In the genomic region with DNA sequence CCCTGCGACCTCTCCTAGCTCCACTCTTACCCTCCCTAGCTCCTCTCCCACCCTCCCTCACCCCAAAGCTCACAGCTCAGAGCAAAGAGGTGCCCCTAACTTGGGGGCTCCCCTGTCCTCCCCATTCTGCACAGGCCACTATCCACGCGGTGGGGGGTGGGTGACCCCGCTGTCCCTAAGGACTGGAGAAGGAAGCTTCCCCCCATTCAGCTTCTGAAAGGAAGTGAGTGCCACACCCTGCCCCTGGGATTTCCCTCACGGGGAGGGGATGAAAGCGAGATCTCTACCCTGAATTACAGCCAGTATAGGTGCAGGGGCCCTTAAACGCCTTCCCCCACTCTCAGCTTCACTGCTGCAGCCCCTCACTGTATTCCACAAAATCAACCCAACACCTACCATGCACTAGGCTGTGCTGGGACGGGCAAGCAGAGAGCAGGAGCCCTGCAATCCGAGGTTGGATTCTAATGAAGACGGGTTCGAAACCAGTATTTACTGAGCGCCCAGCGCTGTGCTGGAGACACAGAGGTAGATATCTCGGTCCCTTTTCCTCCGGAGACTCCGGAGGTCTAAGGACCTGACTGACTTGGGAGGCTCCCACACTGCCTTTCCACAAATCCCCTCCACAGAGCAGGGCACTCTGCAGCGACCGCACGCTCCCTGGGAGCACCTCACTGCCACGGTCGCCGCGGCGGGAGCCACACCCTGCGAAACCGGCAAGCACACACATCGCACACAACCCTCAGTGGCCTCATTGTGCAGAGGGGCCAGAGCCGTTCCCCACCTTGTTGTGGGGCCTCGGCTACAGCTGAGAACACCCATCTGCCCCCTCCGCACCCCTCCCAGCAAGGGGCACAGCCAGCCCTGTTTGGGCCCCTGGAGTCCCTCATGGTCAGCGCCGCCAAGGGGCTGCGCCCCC, we compare ENCODE assay signal across 8 cellular contexts. TPM values are rescaled to one million over a fixed set of nuclear protein-coding genes. Genes with fewer than 3 reads are reported as not detected.
DNase-seq lines count a peak whose midpoint lies in the region; FAIRE-seq and TF ChIP-seq lines count a peak whose summit lies in the region.

No MANE protein-coding gene starts in this region.

- H3K4me1 ChIP-seq in endothelial cell of umbilical vein (ENCODE audit: control insufficient read depth, extremely low read depth, insufficient read depth, low read length): peaks cover 65% of the 10 kb centered on the region

- FAIRE-seq in endothelial cell of umbilical vein (lab: Jason Lieb, UNC): peak; percentile 72

- peaks cover 68% of the 10 kb centered on the region for H3K79me2 ChIP-seq in endothelial cell of umbilical vein (ENCODE audit: control insufficient read depth, insufficient read depth, low read length)

- peak; percentile 39 for DNase-seq in activated CD4-positive, alpha-beta T cell treated with anti-CD3 and anti-CD28 coated beads for 48 hours
- DNase-seq in activated CD4-positive, alpha-beta T cell treated with anti-CD3 and anti-CD28 coated beads for 1 hour: no peak
- DNase-seq in endothelial cell of umbilical vein (ENCODE audit: low read depth, low spot score) (peak; percentile 29), nephron progenitor cell (peak; percentile 35), activated gamma-delta T cell (lab: John Stamatoyannopoulos, UW) (no peak), NCI-H2081 (lab: John Stamatoyannopoulos, UW) (no peak)
- no peak for DNase-seq in NK-92 treated with Interleukin-12 subunit alpha and Interleukin-12 subunit beta, amount 100 ng/mL, for 24 hours (lab: John Stamatoyannopoulos, UW)

- peaks cover 16% of the 10 kb centered on the region for H3K36me3 Mint-ChIP-seq in T-helper 1 cell treated with Interleukin-12 subunit alpha and Interleukin-12 subunit beta and Interleukin-4 antibody, amounts not matched to agents 30 μg/mL and 1 μg/mL, for 36 hours (ENCODE audit: low read depth)
- no peaks in the 10 kb centered on the region for H3K36me3 Mint-ChIP-seq in nephron progenitor cell (ENCODE audit: low read depth)

- CTCF ChIA-PET in endothelial cell of umbilical vein (lab: Charles Lee): interaction anchor here (1.2 to 11.2 kb wide), 6 partner anchors 14 to 150 kb away, joined by 3 to 377 read pairs (median 75); a partner anchor contains a TSS

- TF ChIP-seq POLR2A in endothelial cell of umbilical vein (IDR thresholded peaks at IDR 0.05; ENCODE audit: low read depth, low read length): peak; percentile 23

- H4K20me1 ChIP-seq in endothelial cell of umbilical vein (replicated peaks; ENCODE audit: control insufficient read depth, extremely low read depth, insufficient read depth, low read length): peaks cover 4% of the 10 kb centered on the region

- H3K9me3 ChIP-seq in endothelial cell of umbilical vein (replicated peaks; ENCODE audit: control insufficient read depth, insufficient read depth, low read length): no peaks in the 10 kb centered on the region

- H3K9ac ChIP-seq in endothelial cell of umbilical vein (replicated peaks; ENCODE audit: extremely low read depth, insufficient read depth, low read length): peak overlapping the region; percentile 28

- peak overlapping the region; percentile 1 for H3K27ac ChIP-seq in endothelial cell of umbilical vein (ENCODE audit: insufficient read depth, low read depth, low read length)

- H3K36me3 ChIP-seq in endothelial cell of umbilical vein (ENCODE audit: control insufficient read depth in 2 of 2, extremely low read depth in 1 of 2, insufficient read depth in 2 of 2, low read length in 2 of 2): no peaks in the 10 kb centered on the region

- no TSS peak for BruUV-seq in endothelial cell of umbilical vein (replicated peaks; lab: Mats Ljungman, UMichigan)

- H3K27me3 Mint-ChIP-seq in T-helper 1 cell treated with Interleukin-12 subunit alpha and Interleukin-12 subunit beta and Interleukin-4 antibody, amounts not matched to agents 30 μg/mL and 1 μg/mL, for 36 hours (ENCODE audit: low read depth): peaks cover 11% of the 10 kb centered on the region
- peaks cover 58% of the 10 kb centered on the region for H3K27me3 Mint-ChIP-seq in nephron progenitor cell (ENCODE audit: low read depth, poor library complexity)

- no peaks in the 10 kb centered on the region for H3K9me3 Mint-ChIP-seq in T-helper 1 cell treated with Interleukin-12 subunit alpha and Interleukin-12 subunit beta and Interleukin-4 antibody, amounts not matched to agents 30 μg/mL and 1 μg/mL, for 36 hours
- H3K9me3 Mint-ChIP-seq in nephron progenitor cell: no peaks in the 10 kb centered on the region

- intact Hi-C loops in endothelial cell of umbilical vein (cut with micrococcal nuclease): loop anchor here (1.0 to 5.0 kb wide), 4 partner anchors 9 to 162 kb away; no protein-coding TSS in a partner anchor

- dilution Hi-C loops in endothelial cell of umbilical vein (cut with MboI; ENCODE audit: extremely low pct_ligation_motif_present, low sequenced_read_pairs): no loop called here

- no peak for TF ChIP-seq CTCF in endothelial cell of umbilical vein (IDR thresholded peaks at IDR 0.05; ENCODE audit: extremely low read depth in 1 of 2, insufficient read depth in 1 of 2, low read depth in 1 of 2, low read length in 2 of 2)
- TF ChIP-seq CTCF in nephron progenitor cell (IDR thresholded peaks at IDR 0.05): no peak

- POLR2A ChIA-PET in endothelial cell of umbilical vein (lab: Charles Lee): interaction anchor here (0.6 to 1.4 kb wide), 5 partner anchors 9 to 230 kb away, joined by 3 to 7 read pairs (median 4); a partner anchor contains a TSS

- peaks cover 48% of the 10 kb centered on the region for H3K4me1 Mint-ChIP-seq in T-helper 1 cell treated with Interleukin-12 subunit alpha and Interleukin-12 subunit beta and Interleukin-4 antibody, amounts not matched to agents 30 μg/mL and 1 μg/mL, for 36 hours (ENCODE audit: low read depth)
- H3K4me1 Mint-ChIP-seq in nephron progenitor cell: peaks cover 70% of the 10 kb centered on the region

- no peaks in the 10 kb centered on the region for H3K9me1 ChIP-seq in endothelial cell of umbilical vein (replicated peaks; ENCODE audit: control insufficient read depth, extremely low read depth, insufficient read depth, low read length)

- H3K27ac Mint-ChIP-seq in T-helper 1 cell treated with Interleukin-12 subunit alpha and Interleukin-12 subunit beta and Interleukin-4 antibody, amounts not matched to agents 30 μg/mL and 1 μg/mL, for 36 hours: peak overlapping the region; percentile 89
- no peak overlapping the region for H3K27ac Mint-ChIP-seq in nephron progenitor cell

- H3K4me2 ChIP-seq in endothelial cell of umbilical vein (ENCODE audit: insufficient read depth, low read length): peak overlapping the region; percentile 48

- H2AFZ ChIP-seq in endothelial cell of umbilical vein (ENCODE audit: low read depth, low read length): no peak overlapping the region

- H3K4me3 ChIP-seq in endothelial cell of umbilical vein (replicated peaks in 1 of 3; ENCODE audit: insufficient read depth in 1 of 3, low read depth in 1 of 3, low read length in 3 of 3): peak overlapping the region; percentile 53 to 82 (median 55)

- H3K4me3 Mint-ChIP-seq in T-helper 1 cell treated with Interleukin-12 subunit alpha and Interleukin-12 subunit beta and Interleukin-4 antibody, amounts not matched to agents 30 μg/mL and 1 μg/mL, for 36 hours: peak overlapping the region; percentile 96
- H3K4me3 Mint-ChIP-seq in nephron progenitor cell: peak overlapping the region; percentile 88

- H3K27me3 ChIP-seq in endothelial cell of umbilical vein (ENCODE audit: control insufficient read depth in 2 of 2, insufficient read depth in 2 of 2, low read length in 2 of 2): no peaks in the 10 kb centered on the region

TF ChIP-seq in endothelial cell of umbilical vein, 7 proteins besides CTCF, POLR2A, EP300 and RAD21 (continues in another document):
- no peak for TF ChIP-seq JUN (IDR thresholded peaks at IDR 0.05; ENCODE audit: borderline replicate concordance, insufficient read depth, insufficient read length, low read depth)

RNA-seq across cellular contexts. Expression of a gene that starts 1.8 kb away (rescaled TPM):
- 381 and 436 TPM in 2 replicates for total RNA-seq in endothelial cell of umbilical vein
- 25.1 and 35.2 TPM in 2 replicates for polyA plus RNA-seq in endothelial cell of umbilical vein
- polyA plus RNA-seq in endothelial cell of umbilical vein (2011; cell fraction: cytosol; rRNA removed): 46.3 and 51.8 TPM in 2 replicates
- 322 and 346 TPM in 2 replicates for polyA plus RNA-seq in endothelial cell of umbilical vein (2011; cell fraction: nucleus; rRNA removed)
- 223 and 321 TPM in 2 replicates for polyA plus RNA-seq in endothelial cell of umbilical vein (2012)
- 219 and 258 TPM in 2 replicates for polyA minus RNA-seq in endothelial cell of umbilical vein
- 78.7 TPM for polyA minus RNA-seq in endothelial cell of umbilical vein (2011; cell fraction: cytosol; rRNA and poly(A)+ RNA removed)
- polyA minus RNA-seq in endothelial cell of umbilical vein (2011; cell fraction: nucleus; rRNA and poly(A)+ RNA removed): 446 and 550 TPM in 2 replicates

RNA-seq across cellular contexts. Expression of a gene that starts 28.9 kb away (rescaled TPM):
- 1,341 and 1,345 TPM in 2 replicates for total RNA-seq in endothelial cell of umbilical vein
- 1,723 and 2,133 TPM in 2 replicates for polyA plus RNA-seq in endothelial cell of umbilical vein
- 2,150 and 2,252 TPM in 2 replicates for polyA plus RNA-seq in endothelial cell of umbilical vein (2011; cell fraction: cytosol; rRNA removed)
- 635 and 665 TPM in 2 replicates for polyA plus RNA-seq in endothelial cell of umbilical vein (2011; cell fraction: nucleus; rRNA removed)
- polyA plus RNA-seq in endothelial cell of umbilical vein (2012): 1,499 and 2,213 TPM in 2 replicates
- polyA minus RNA-seq in endothelial cell of umbilical vein: 1,683 and 1,722 TPM in 2 replicates
- 1,661 TPM for polyA minus RNA-seq in endothelial cell of umbilical vein (2011; cell fraction: cytosol; rRNA and poly(A)+ RNA removed)
- polyA minus RNA-seq in endothelial cell of umbilical vein (2011; cell fraction: nucleus; rRNA and poly(A)+ RNA removed): 130 and 133 TPM in 2 replicates

RNA-seq across cellular contexts. Expression of a gene that starts 46.5 kb away (rescaled TPM):
- 16.9 and 17.8 TPM in 2 replicates for total RNA-seq in endothelial cell of umbilical vein
- polyA plus RNA-seq in endothelial cell of umbilical vein: 11.5 and 12.7 TPM in 2 replicates
- 7.1 and 9.3 TPM in 2 replicates for polyA plus RNA-seq in endothelial cell of umbilical vein (2011; cell fraction: cytosol; rRNA removed)
- 45.0 and 48.0 TPM in 2 replicates for polyA plus RNA-seq in endothelial cell of umbilical vein (2011; cell fraction: nucleus; rRNA removed)
- 10.6 and 12.9 TPM in 2 replicates for polyA plus RNA-seq in endothelial cell of umbilical vein (2012)
- 8.6 and 9.0 TPM in 2 replicates for polyA minus RNA-seq in endothelial cell of umbilical vein
- 16.0 TPM for polyA minus RNA-seq in endothelial cell of umbilical vein (2011; cell fraction: cytosol; rRNA and poly(A)+ RNA removed)
- polyA minus RNA-seq in endothelial cell of umbilical vein (2011; cell fraction: nucleus; rRNA and poly(A)+ RNA removed): 5.2 and 7.6 TPM in 2 replicates

RNA-seq across cellular contexts. Expression of a gene that starts 56.9 kb away (rescaled TPM):
- total RNA-seq in endothelial cell of umbilical vein: 166 and 176 TPM in 2 replicates
- polyA plus RNA-seq in endothelial cell of umbilical vein: 30.2 and 40.4 TPM in 2 replicates
- 30.0 and 32.2 TPM in 2 replicates for polyA plus RNA-seq in endothelial cell of umbilical vein (2011; cell fraction: cytosol; rRNA removed)
- polyA plus RNA-seq in endothelial cell of umbilical vein (2011; cell fraction: nucleus; rRNA removed): 111 and 132 TPM in 2 replicates
- 108 and 120 TPM in 2 replicates for polyA plus RNA-seq in endothelial cell of umbilical vein (2012)
- polyA minus RNA-seq in endothelial cell of umbilical vein: 91.6 and 95.5 TPM in 2 replicates
- 51.8 TPM for polyA minus RNA-seq in endothelial cell of umbilical vein (2011; cell fraction: cytosol; rRNA and poly(A)+ RNA removed)
- 40.3 and 57.1 TPM in 2 replicates for polyA minus RNA-seq in endothelial cell of umbilical vein (2011; cell fraction: nucleus; rRNA and poly(A)+ RNA removed)

Comparison
In these comparisons a context has a peak if more than half of its experiments do, and no peak if none do; other contexts are left out.
1. DNase-seq: peak in activated CD4-positive, alpha-beta T cell treated with anti-CD3 and anti-CD28 coated beads for 48 hours (single experiment), endothelial cell of umbilical vein (single experiment) and nephron progenitor cell (single experiment); none in activated CD4-positive, alpha-beta T cell treated with anti-CD3 and anti-CD28 coated beads for 1 hour (single experiment), NK-92 treated with Interleukin-12 subunit alpha and Interleukin-12 subunit beta, amount 100 ng/mL, for 24 hours (single experiment), activated gamma-delta T cell (single experiment) and NCI-H2081 (0 of 2).